Comparison of ENCODE assay signal across 24 cellular contexts in the genomic region with DNA sequence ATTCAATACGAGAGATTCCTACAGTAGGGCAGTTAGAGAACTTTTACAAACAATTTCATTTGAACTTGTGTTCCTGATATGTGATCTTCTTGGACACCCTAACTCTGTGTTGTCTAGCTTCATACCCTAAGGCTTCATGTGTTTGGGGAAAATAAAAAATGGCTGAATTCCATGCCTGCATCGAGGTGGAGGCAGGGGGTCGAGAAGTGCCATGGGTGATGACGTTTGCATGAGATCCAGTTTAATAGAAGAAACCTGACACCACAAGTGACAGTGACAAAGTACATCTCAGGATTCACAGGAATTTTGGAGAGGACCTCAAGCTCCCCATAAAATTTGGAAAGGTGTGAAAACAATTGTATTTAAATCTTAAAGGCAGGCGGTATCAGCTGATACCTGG.
DNase-seq lines count a peak whose midpoint lies in the region; ATAC-seq, FAIRE-seq and TF ChIP-seq lines count a peak whose summit lies in the region.
"Had no signal": no experiment of that assay in that cellular context is flagged by ENCODE, and none has a peak within 500 bp of the region (broad histone marks: within the 10 kb centered on the region; RNA-seq: fewer than 3 reads in every experiment).

No MANE protein-coding gene starts in this region.

- POLR2A ChIA-PET in A673 (lab: Charles Lee; ENCODE audit: low non-redundant PET) (no interaction called here), endothelial cell of umbilical vein (lab: Charles Lee) (no interaction called here)

- H2BK5ac ChIP-seq in mesenchymal stem cell (ENCODE audit: low read depth, low read length, poor library complexity, severe bottlenecking): no peak overlapping the region

- H4K91ac ChIP-seq in mesenchymal stem cell (ENCODE audit: low read length): no peak overlapping the region

- intact Hi-C loops in A673 (cut with micrococcal nuclease; ENCODE audit: unreplicated experiment): no loop called here
- intact Hi-C loops in endothelial cell of umbilical vein (cut with micrococcal nuclease): no loop called here

- no peak overlapping the region for H3K4ac ChIP-seq in mesenchymal stem cell (ENCODE audit: low read depth in 1 of 2, low read length in 2 of 2)

- CTCF ChIA-PET in A673 (lab: Charles Lee) (no interaction called here), endothelial cell of umbilical vein (lab: Charles Lee) (interaction anchor here (1.4 to 5.5 kb wide), 4 partner anchors 13 to 344 kb away, joined by 3 to 33 read pairs (median 8); no protein-coding TSS in a partner anchor)

- no peak overlapping the region for H4K8ac ChIP-seq in mesenchymal stem cell (ENCODE audit: low read length)

- peaks cover 3% of the 10 kb centered on the region for H3K36me3 Mint-ChIP-seq in neural crest cell (ENCODE audit: low read depth)
- H3K36me3 Mint-ChIP-seq: CD4-positive, CD25-positive, alpha-beta regulatory T cell had no signal

- dilution Hi-C loops in endothelial cell of umbilical vein (cut with MboI; ENCODE audit: extremely low pct_ligation_motif_present, low sequenced_read_pairs): no loop called here

- ATAC-seq in GM19324 (IDR thresholded peaks at IDR 0.05; ENCODE audit: low FRiP score, unreplicated experiment): no peak
- no peak for ATAC-seq in HG03460 (IDR thresholded peaks at IDR 0.05; ENCODE audit: unreplicated experiment)
- ATAC-seq: HCT116 had no signal

- H3K27ac ChIP-seq in A673 (ENCODE audit: low read depth, low read length, poor library complexity, severe bottlenecking) (no peak overlapping the region), endothelial cell of umbilical vein (ENCODE audit: insufficient read depth, low read depth, low read length) (no peak overlapping the region), mesenchymal stem cell (ENCODE audit: low read length, poor library complexity, severe bottlenecking) (no peak overlapping the region)

- H3K9me1 ChIP-seq in endothelial cell of umbilical vein (replicated peaks; ENCODE audit: control insufficient read depth, extremely low read depth, insufficient read depth, low read length): no peaks in the 10 kb centered on the region

- peak; percentile 46 for FAIRE-seq in endothelial cell of umbilical vein (lab: Jason Lieb, UNC)
- FAIRE-seq: G401.6, GM12891 had no signal

- H3K79me2 ChIP-seq in endothelial cell of umbilical vein (ENCODE audit: control insufficient read depth, insufficient read depth, low read length): no peaks in the 10 kb centered on the region

- H3K27me3 ChIP-seq in A673 (replicated peaks; ENCODE audit: insufficient read depth, low read depth, low read length, poor library complexity) (no peaks in the 10 kb centered on the region), endothelial cell of umbilical vein (ENCODE audit: control insufficient read depth in 2 of 2, insufficient read depth in 2 of 2, low read length in 2 of 2) (no peaks in the 10 kb centered on the region), mesenchymal stem cell (ENCODE audit: control insufficient read depth in 1 of 2, insufficient read depth in 1 of 2, low read length in 2 of 2) (no peaks in the 10 kb centered on the region)
- H3K27me3 ChIP-seq: BE2C had no signal

- H3K4me1 ChIP-seq in A673 (ENCODE audit: insufficient read depth, low read length, poor library complexity, severe bottlenecking) (no peaks in the 10 kb centered on the region), endothelial cell of umbilical vein (ENCODE audit: control insufficient read depth, extremely low read depth, insufficient read depth, low read length) (no peaks in the 10 kb centered on the region), mesenchymal stem cell (ENCODE audit: control insufficient read depth, insufficient read depth, low read depth, low read length) (no peaks in the 10 kb centered on the region)
- H3K4me1 ChIP-seq: BE2C had no signal

- no peak overlapping the region for H2BK12ac ChIP-seq in mesenchymal stem cell (ENCODE audit: low read length in 2 of 2)

- H3K4me1 Mint-ChIP-seq in neural crest cell: peaks cover 15% of the 10 kb centered on the region
- H3K4me1 Mint-ChIP-seq: CD4-positive, CD25-positive, alpha-beta regulatory T cell; CD8-positive, alpha-beta memory T cell had no signal

- DNase-seq in NCI-H2171 treated with DMSO at 0.1 percent for 48 hours (lab: John Stamatoyannopoulos, UW) (peak; percentile 33), NCI-H2171 (lab: John Stamatoyannopoulos, UW) (no peak), A673 (ENCODE audit: low spot score) (peak; percentile 54), endothelial cell of umbilical vein (ENCODE audit: low read depth, low spot score) (no peak), neural crest cell (ENCODE audit: low read depth, low spot score) (no peak), mesenchymal stem cell (no peak)
- DNase-seq: 8988T; ACHN; BE2C; C1 segment of cervical spinal cord; CD4-positive, CD25-positive, alpha-beta regulatory T cell; CD8-positive, alpha-beta memory T cell; COR-L47; DMS 273 treated with DMSO at 0.1 percent for 48 hours; DMS53; DND-41; EL; GOT3; H7 had no signal

- H3K27me3 Mint-ChIP-seq in neural crest cell (ENCODE audit: low read depth): no peaks in the 10 kb centered on the region

- peak overlapping the region; percentile 59 for H3K27ac Mint-ChIP-seq in neural crest cell (ENCODE audit: unreplicated experiment)
- H3K27ac Mint-ChIP-seq: CD4-positive, CD25-positive, alpha-beta regulatory T cell; CD8-positive, alpha-beta memory T cell had no signal

- H3K4me3 Mint-ChIP-seq in neural crest cell: no peak overlapping the region
- H3K4me3 Mint-ChIP-seq: CD4-positive, CD25-positive, alpha-beta regulatory T cell; CD8-positive, alpha-beta memory T cell had no signal

- no peak overlapping the region for H3K18ac ChIP-seq in mesenchymal stem cell (ENCODE audit: low read depth in 1 of 2, low read length in 2 of 2)

- WGBS in mesenchymal stem cell: 89% methylated on average over 4 of the region's 5 CpGs

- H3K79me1 ChIP-seq in mesenchymal stem cell (replicated peaks; ENCODE audit: low read length, poor library complexity, severe bottlenecking): no peaks in the 10 kb centered on the region

- no peak overlapping the region for H3K14ac ChIP-seq in mesenchymal stem cell (ENCODE audit: low read length in 2 of 2)

- H2BK120ac ChIP-seq in mesenchymal stem cell (ENCODE audit: low read depth, low read length): no peak overlapping the region

- H3K36me3 ChIP-seq in A673 (ENCODE audit: insufficient read depth, low read length, poor library complexity, severe bottlenecking) (no peaks in the 10 kb centered on the region), endothelial cell of umbilical vein (ENCODE audit: control insufficient read depth in 2 of 2, extremely low read depth in 1 of 2, insufficient read depth in 2 of 2, low read length in 2 of 2) (no peaks in the 10 kb centered on the region), mesenchymal stem cell (ENCODE audit: control insufficient read depth in 1 of 2, insufficient read depth in 2 of 2, low read depth in 1 of 2, low read length in 2 of 2) (no peaks in the 10 kb centered on the region)
- H3K36me3 ChIP-seq: BE2C had no signal

- TF ChIP-seq POLR2A in endothelial cell of umbilical vein (IDR thresholded peaks at IDR 0.05; ENCODE audit: low read depth, low read length): no peak

- H2AK5ac ChIP-seq in mesenchymal stem cell (ENCODE audit: low read length, severe bottlenecking): no peak overlapping the region

- H3K4me3 ChIP-seq in A673 (ENCODE audit: low read depth, low read length, poor library complexity, severe bottlenecking): no peak overlapping the region
- no peak overlapping the region for H3K4me3 ChIP-seq in endothelial cell of umbilical vein (replicated peaks in 1 of 3; ENCODE audit: insufficient read depth in 1 of 3, low read depth in 1 of 3, low read length in 3 of 3)
- H3K4me3 ChIP-seq in mesenchymal stem cell (ENCODE audit: insufficient read depth in 1 of 2, low read depth in 1 of 2, low read length in 2 of 2): no peak overlapping the region

- TF ChIP-seq CTCF in A673 (conservative IDR thresholded peaks at IDR 0.05; ENCODE audit: low read depth, low read length): no peak
- TF ChIP-seq CTCF in endothelial cell of umbilical vein (IDR thresholded peaks at IDR 0.05; ENCODE audit: extremely low read depth in 1 of 2, insufficient read depth in 1 of 2, low read depth in 1 of 2, low read length in 2 of 2): no peak
- no peak for TF ChIP-seq CTCF in neural crest cell (conservative IDR thresholded peaks at IDR 0.05)

- H3K4me2 ChIP-seq in endothelial cell of umbilical vein (ENCODE audit: insufficient read depth, low read length): no peak overlapping the region
- H3K4me2 ChIP-seq in mesenchymal stem cell (ENCODE audit: low read length, poor library complexity, severe bottlenecking): no peak overlapping the region

- H3K9me3 ChIP-seq in A673 (ENCODE audit: low read depth, low read length, poor library complexity, severe bottlenecking) (no peaks in the 10 kb centered on the region), endothelial cell of umbilical vein (replicated peaks; ENCODE audit: control insufficient read depth, insufficient read depth, low read length) (no peaks in the 10 kb centered on the region), mesenchymal stem cell (ENCODE audit: control insufficient read depth, low read length) (no peaks in the 10 kb centered on the region)
- H3K9me3 ChIP-seq: BE2C had no signal

- no peak overlapping the region for H2BK15ac ChIP-seq in mesenchymal stem cell (ENCODE audit: low read depth, poor library complexity, severe bottlenecking)

- H4K20me1 ChIP-seq in endothelial cell of umbilical vein (replicated peaks; ENCODE audit: control insufficient read depth, extremely low read depth, insufficient read depth, low read length): no peaks in the 10 kb centered on the region

- peaks cover 5% of the 10 kb centered on the region for H3K9me3 Mint-ChIP-seq in neural crest cell

- H3K23ac ChIP-seq in mesenchymal stem cell (ENCODE audit: low read length in 2 of 2): no peak overlapping the region

- H3K9ac ChIP-seq in endothelial cell of umbilical vein (replicated peaks; ENCODE audit: extremely low read depth, insufficient read depth, low read length) (no peak overlapping the region), mesenchymal stem cell (ENCODE audit: low read length) (no peak overlapping the region)

- no peak overlapping the region for H2AFZ ChIP-seq in endothelial cell of umbilical vein (ENCODE audit: low read depth, low read length)
- H2AFZ ChIP-seq in mesenchymal stem cell (ENCODE audit: low read depth, low read length): no peak overlapping the region

- BruUV-seq in A673 (replicated peaks; lab: Mats Ljungman, UMichigan) (no TSS peak), endothelial cell of umbilical vein (replicated peaks; lab: Mats Ljungman, UMichigan) (no TSS peak)

TF ChIP-seq in endothelial cell of umbilical vein, 7 proteins besides CTCF, POLR2A, EP300 and RAD21:
- TF ChIP-seq MYC (IDR thresholded peaks at IDR 0.05; ENCODE audit: low read depth, low read length) (no peak), EZH2 (IDR thresholded peaks at IDR 0.05; ENCODE audit: borderline replicate concordance, low read depth, low read length, severe bottlenecking) (no peak)
TF ChIP-seq in endothelial cell of umbilical vein: peak in this region for 0.

Comparison
In these comparisons a context has a peak if more than half of its experiments do, and no peak if none do; other contexts are left out.
1. DNase-seq: peak in NCI-H2171 treated with DMSO at 0.1 percent for 48 hours (single experiment) and A673 (single experiment); none in NCI-H2171 (single experiment), endothelial cell of umbilical vein (single experiment), neural crest cell (single experiment) and mesenchymal stem cell (single experiment).